Comparison of ENCODE assay signal across 9 cellular contexts in the genomic region with DNA sequence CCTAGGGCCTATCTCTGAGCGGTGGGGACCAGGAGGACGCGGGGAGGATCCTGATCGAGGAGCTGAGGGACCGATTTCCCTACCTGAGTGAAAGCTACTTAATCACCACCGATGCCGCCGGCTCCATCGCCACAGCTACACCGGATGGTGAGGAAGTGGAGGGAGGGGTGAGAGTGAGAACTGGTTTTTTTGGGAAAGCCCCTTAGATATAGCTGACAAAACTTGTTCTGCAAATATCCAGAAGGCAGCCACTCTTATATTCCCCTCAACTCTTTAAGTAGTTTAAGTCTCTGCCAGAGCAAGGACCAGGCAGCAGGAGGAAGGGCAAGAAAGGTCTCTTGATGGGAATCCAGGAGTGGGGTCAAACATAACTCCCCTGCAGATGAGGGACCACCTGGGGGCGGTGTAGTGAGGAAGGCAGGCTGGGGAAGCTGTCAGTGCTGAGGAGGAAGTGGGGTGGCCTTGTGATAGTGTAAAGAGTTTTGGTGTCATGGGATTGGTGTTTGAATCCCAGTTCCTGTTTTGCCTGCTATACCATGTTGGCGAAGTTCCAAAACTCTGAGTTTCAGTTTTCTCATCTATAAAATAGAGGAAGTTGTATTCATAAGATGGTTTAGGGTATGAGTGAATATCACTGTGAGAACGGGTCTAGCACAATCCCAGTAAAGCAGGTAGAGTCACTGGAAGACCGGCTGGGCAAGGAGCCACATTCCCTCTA. TPM values are rescaled to one million over a fixed set of nuclear protein-coding genes. Genes with fewer than 3 reads are reported as not detected.
DNase-seq lines count a peak whose midpoint lies in the region; ATAC-seq and TF ChIP-seq lines count a peak whose summit lies in the region.
"Had no signal": no experiment of that assay in that cellular context is flagged by ENCODE, and none has a peak within 500 bp of the region (broad histone marks: within the 10 kb centered on the region; RNA-seq: fewer than 3 reads in every experiment).

No MANE protein-coding gene starts in this region.

- no peaks in the 10 kb centered on the region for H3K9me3 Mint-ChIP-seq in effector memory CD8-positive, alpha-beta T cell

- TF ChIP-seq POLR2A in prostate gland (IDR thresholded peaks at IDR 0.05): no peak

- no peaks in the 10 kb centered on the region for H3K9me3 ChIP-seq in prostate gland

- H3K27me3 ChIP-seq in prostate gland (replicated peaks; ENCODE audit: insufficient read depth): no peaks in the 10 kb centered on the region

- no peak overlapping the region for H3K27ac ChIP-seq in prostate gland
- H3K27ac ChIP-seq: 22Rv1 had no signal

- H3K4me3 Mint-ChIP-seq in effector memory CD8-positive, alpha-beta T cell: peak overlapping the region; percentile 44 to 94

- TF ChIP-seq CTCF in prostate gland (IDR thresholded peaks at IDR 0.05): peak in 1 of 4 experiments; percentile 8

- H3K36me3 Mint-ChIP-seq in effector memory CD8-positive, alpha-beta T cell (ENCODE audit: insufficient read depth): peaks cover 57% of the 10 kb centered on the region

- intact Hi-C loops in prostate gland (cut with DNase I): no loop called here

- DNase-seq in DMS 273 (lab: John Stamatoyannopoulos, UW; ENCODE audit: unreplicated experiment) (peak; percentile 23), DMS 273 treated with DMSO at 0.1 percent for 48 hours (lab: John Stamatoyannopoulos, UW) (no peak), prostate gland (ENCODE audit: low spot score) (no peak)
- peak; percentile 39 to 51 for DNase-seq in activated CD4-positive, alpha-beta T cell treated with anti-CD3 and anti-CD28 coated beads for 24 hours (ENCODE audit: low read depth in 2 of 2)
- DNase-seq in effector memory CD8-positive, alpha-beta T cell: peak; percentile 31 to 37 (median 35)
- DNase-seq in stimulated activated CD4-positive, alpha-beta T cell treated with anti-CD3 and anti-CD28 coated beads, Interleukin-2, amount 100 ng/mL, for 4 hours (ENCODE audit: low read depth): peak; percentile 47
- no peak for DNase-seq in NK-92 treated with Interleukin-12 subunit alpha and Interleukin-12 subunit beta, amount 100 ng/mL, for 24 hours (lab: John Stamatoyannopoulos, UW)

- H3K27ac Mint-ChIP-seq in effector memory CD8-positive, alpha-beta T cell: peak overlapping the region; percentile 94 to 99

- peak; percentile 44 for ATAC-seq in HG03460 (IDR thresholded peaks at IDR 0.05; ENCODE audit: unreplicated experiment)
- peak; percentile 19 for ATAC-seq in effector memory CD8-positive, alpha-beta T cell (replicated peaks)

- H3K4me1 Mint-ChIP-seq in effector memory CD8-positive, alpha-beta T cell (ENCODE audit: low read depth in 2 of 2): peaks cover 52 to 58% of the 10 kb centered on the region in 2 donors

- H3K4me3 ChIP-seq in prostate gland: no peak overlapping the region

- WGBS in prostate gland: 48% methylated on average over 14 of the region's 14 CpGs

- H3K36me3 ChIP-seq in prostate gland: no peaks in the 10 kb centered on the region

- no peaks in the 10 kb centered on the region for H3K4me1 ChIP-seq in prostate gland (replicated peaks)

- H3K27me3 Mint-ChIP-seq in effector memory CD8-positive, alpha-beta T cell: no peaks in the 10 kb centered on the region

RNA-seq across cellular contexts. Expression of a gene that starts 3.4 kb away (rescaled TPM):
- 10 to 100 TPM; 56.4 to 58.5 TPM for total RNA-seq in prostate gland

RNA-seq across cellular contexts. Expression of a gene that starts 58.2 kb away (rescaled TPM):
- 10 to 100 TPM; 18.2 to 41.4 TPM for total RNA-seq in prostate gland

RNA-seq across cellular contexts. Expression of a gene that starts 58.6 kb away (rescaled TPM):
- 10 to 100 TPM; 20.2 to 25.9 TPM for total RNA-seq in prostate gland

Comparison
In these comparisons a context has a peak if more than half of its experiments do, and no peak if none do; other contexts are left out.
1. DNase-seq: peak in DMS 273 (single experiment), activated CD4-positive, alpha-beta T cell treated with anti-CD3 and anti-CD28 coated beads for 24 hours (2 of 2), effector memory CD8-positive, alpha-beta T cell (3 of 3) and stimulated activated CD4-positive, alpha-beta T cell treated with anti-CD3 and anti-CD28 coated beads, Interleukin-2, amount 100 ng/mL, for 4 hours (single experiment); none in DMS 273 treated with DMSO at 0.1 percent for 48 hours (single experiment), prostate gland (single experiment) and NK-92 treated with Interleukin-12 subunit alpha and Interleukin-12 subunit beta, amount 100 ng/mL, for 24 hours (single experiment).